In genomic region chr3:196569003-196569516, GRCh38 we compare ENCODE assay signal across 8 cellular contexts. TPM values are rescaled to one million over a fixed set of nuclear protein-coding genes. Genes with fewer than 3 reads are reported as not detected.
DNase-seq lines count a peak whose midpoint lies in the region; ATAC-seq and TF ChIP-seq lines count a peak whose summit lies in the region.

No MANE protein-coding gene starts in this region.

- peak overlapping the region; percentile 97 for H3K4me2 ChIP-seq in KMS-11

- H3K27me3 Mint-ChIP-seq in activated CD4-positive, alpha-beta T cell treated with anti-CD3 and anti-CD28 coated beads for 36 hours = no peaks in the 10 kb centered on the region
- no peaks in the 10 kb centered on the region for H3K27me3 Mint-ChIP-seq in memory B cell

- peak overlapping the region; percentile 88 for H3K4me3 Mint-ChIP-seq in activated CD4-positive, alpha-beta T cell treated with anti-CD3 and anti-CD28 coated beads for 36 hours
- H3K4me3 Mint-ChIP-seq in memory B cell = peak overlapping the region; percentile 86

- peaks cover 15% of the 10 kb centered on the region for H3K36me3 Mint-ChIP-seq in activated CD4-positive, alpha-beta T cell treated with anti-CD3 and anti-CD28 coated beads for 36 hours (ENCODE audit: low read depth)
- peaks cover 2% of the 10 kb centered on the region for H3K36me3 Mint-ChIP-seq in memory B cell

- H3K9me3 ChIP-seq in ES-I3 (ENCODE audit: control insufficient read depth, insufficient read depth, low read length) (no peaks in the 10 kb centered on the region), duodenal mucosa (ENCODE audit: control insufficient read depth in 1 of 2, low read length in 2 of 2) (no peaks in the 10 kb centered on the region)

- peak overlapping the region; percentile 93 for H3K27ac Mint-ChIP-seq in activated CD4-positive, alpha-beta T cell treated with anti-CD3 and anti-CD28 coated beads for 36 hours
- H3K27ac Mint-ChIP-seq in memory B cell = peak overlapping the region; percentile 60

- H3K36me3 ChIP-seq in ES-I3 (ENCODE audit: insufficient read depth, low read length) (no peaks in the 10 kb centered on the region), KMS-11 (ENCODE audit: insufficient read depth) (no peaks in the 10 kb centered on the region), duodenal mucosa (ENCODE audit: control insufficient read depth in 1 of 2, insufficient read depth in 2 of 2, low read length in 2 of 2) (no peaks in the 10 kb centered on the region)

- peak overlapping the region; percentile 65; the same call in 1 of the 2 replicates for H2AFZ ChIP-seq in KMS-11 (ENCODE audit: low read depth)

- TF ChIP-seq CTCF in KMS-11 (conservative IDR thresholded peaks at IDR 0.05; ENCODE audit: low read depth, low read length) = no peak

- POLR2A ChIA-PET in activated CD4-positive, alpha-beta T cell treated with anti-CD3 and anti-CD28 coated beads for 36 hours (lab: Charles Lee) = interaction anchor here (0.6 to 1.7 kb wide), 5 partner anchors 13 to 143 kb away, joined by 3 to 8 read pairs (median 3); partner anchors contain the start of genes CEP19 and PIGX

- H3K27me3 ChIP-seq in KMS-11 (ENCODE audit: insufficient read depth, low read depth) (no peaks in the 10 kb centered on the region), duodenal mucosa (ENCODE audit: control insufficient read depth in 1 of 2, insufficient read depth in 2 of 2, low read length in 2 of 2) (no peaks in the 10 kb centered on the region)

- CTCF ChIA-PET in activated CD4-positive, alpha-beta T cell treated with anti-CD3 and anti-CD28 coated beads for 36 hours (lab: Charles Lee) = interaction anchor here (0.6 to 2.4 kb wide), 5 partner anchors 16 to 460 kb away, joined by 3 to 16 read pairs (median 3); partner anchors contain the start of gene MELTF

- H4K20me1 ChIP-seq in KMS-11 (ENCODE audit: insufficient read depth) = peaks cover 4% of the 10 kb centered on the region; the same call in 1 of the 2 replicates

- ATAC-seq in GM21737 (IDR thresholded peaks at IDR 0.05; ENCODE audit: unreplicated experiment) (peak; percentile 35), memory B cell (ENCODE audit: low read depth) (peak; percentile 59)
- ATAC-seq in activated CD4-positive, alpha-beta T cell treated with anti-CD3 and anti-CD28 coated beads for 36 hours = peak; percentile 45

- H3K4me1 Mint-ChIP-seq in activated CD4-positive, alpha-beta T cell treated with anti-CD3 and anti-CD28 coated beads for 36 hours = peaks cover 39% of the 10 kb centered on the region
- H3K4me1 Mint-ChIP-seq in memory B cell = peaks cover 12% of the 10 kb centered on the region

- peak overlapping the region; percentile 76 for H3K4me3 ChIP-seq in KMS-11 (IDR thresholded peaks at IDR 0.05; ENCODE audit: insufficient read depth, low read depth, low read length)
- H3K4me3 ChIP-seq in duodenal mucosa (ENCODE audit: low read depth in 1 of 2, low read length in 2 of 2) = peak overlapping the region; percentile 100

- H3K4me1 ChIP-seq in ES-I3 (ENCODE audit: insufficient read depth, low read length) (0 out of 2 replicates have a peak, but pooled peaks cover 3% of the 10 kb centered on the region), KMS-11 (ENCODE audit: low read depth, poor library complexity, severe bottlenecking) (peaks cover 17% of the 10 kb centered on the region), duodenal mucosa (ENCODE audit: control insufficient read depth in 1 of 2, insufficient read depth in 2 of 2, low read length in 2 of 2) (peaks cover 17 to 19% of the 10 kb centered on the region in 2 donors)

- intact Hi-C loops in activated CD4-positive, alpha-beta T cell treated with anti-CD3 and anti-CD28 coated beads for 36 hours (cut with DNase I, micrococcal nuclease) = loop anchor here (2.0 to 5.0 kb wide), 4 partner anchors 40 to 728 kb away; partner anchors contain the start of genes DLG1 (in 1 of the 2) and NRROS (in 1 of the 2)

- H3K27ac ChIP-seq in KMS-11 (peak overlapping the region; percentile 50; the same call in 1 of the 2 replicates), duodenal mucosa (ENCODE audit: low read depth, low read length) (peak overlapping the region; percentile 46)

- H3K79me2 ChIP-seq in KMS-11 (ENCODE audit: insufficient read depth, low read depth) = peaks cover 66% of the 10 kb centered on the region

- H3K9ac ChIP-seq in ES-I3 (ENCODE audit: low read depth, low read length) = peak overlapping the region; percentile 96
- H3K9ac ChIP-seq in KMS-11 = peak overlapping the region; percentile 81; the same call in 1 of the 2 replicates
- peak overlapping the region; percentile 27 to 70 for H3K9ac ChIP-seq in duodenal mucosa (ENCODE audit: low read depth in 1 of 2, low read length in 2 of 2)

- no peaks in the 10 kb centered on the region for H3K9me3 Mint-ChIP-seq in activated CD4-positive, alpha-beta T cell treated with anti-CD3 and anti-CD28 coated beads for 36 hours (ENCODE audit: low read depth)
- H3K9me3 Mint-ChIP-seq in memory B cell = no peaks in the 10 kb centered on the region

- peak; percentile 71 for DNase-seq in activated CD4-positive, alpha-beta T cell treated with anti-CD3 and anti-CD28 coated beads for 36 hours
- DNase-seq in memory B cell (ENCODE audit: low spot score in 2 of 2) (peak in 1 of 2 donors; percentile 54), putamen (ENCODE audit: low spot score) (no peak)
- peak; percentile 28 for DNase-seq in stimulated activated CD8-positive, alpha-beta memory T cell treated with anti-CD3 and anti-CD28 coated beads, Interleukin-4, amount 100 ng/mL, for 24 hours (ENCODE audit: low read depth)

RNA-seq across cellular contexts. Expression of gene FBXO45, which starts 0.6 kb away (rescaled TPM):
- total RNA-seq in activated CD4-positive, alpha-beta T cell treated with anti-CD3 and anti-CD28 coated beads for 36 hours = 10 to 100 TPM; 12.7 to 16.2 TPM

RNA-seq across cellular contexts. Expression of gene WDR53, which starts 0.7 kb away (rescaled TPM):
- 10 to 100 TPM; 12.8 to 21.4 TPM for total RNA-seq in activated CD4-positive, alpha-beta T cell treated with anti-CD3 and anti-CD28 coated beads for 36 hours

RNA-seq across cellular contexts. Expression of gene SMCO1, which starts 53.9 kb away (rescaled TPM):
- total RNA-seq in activated CD4-positive, alpha-beta T cell treated with anti-CD3 and anti-CD28 coated beads for 36 hours = not detected
